ENCODE assay signal across 1 cellular context in the genomic region with DNA sequence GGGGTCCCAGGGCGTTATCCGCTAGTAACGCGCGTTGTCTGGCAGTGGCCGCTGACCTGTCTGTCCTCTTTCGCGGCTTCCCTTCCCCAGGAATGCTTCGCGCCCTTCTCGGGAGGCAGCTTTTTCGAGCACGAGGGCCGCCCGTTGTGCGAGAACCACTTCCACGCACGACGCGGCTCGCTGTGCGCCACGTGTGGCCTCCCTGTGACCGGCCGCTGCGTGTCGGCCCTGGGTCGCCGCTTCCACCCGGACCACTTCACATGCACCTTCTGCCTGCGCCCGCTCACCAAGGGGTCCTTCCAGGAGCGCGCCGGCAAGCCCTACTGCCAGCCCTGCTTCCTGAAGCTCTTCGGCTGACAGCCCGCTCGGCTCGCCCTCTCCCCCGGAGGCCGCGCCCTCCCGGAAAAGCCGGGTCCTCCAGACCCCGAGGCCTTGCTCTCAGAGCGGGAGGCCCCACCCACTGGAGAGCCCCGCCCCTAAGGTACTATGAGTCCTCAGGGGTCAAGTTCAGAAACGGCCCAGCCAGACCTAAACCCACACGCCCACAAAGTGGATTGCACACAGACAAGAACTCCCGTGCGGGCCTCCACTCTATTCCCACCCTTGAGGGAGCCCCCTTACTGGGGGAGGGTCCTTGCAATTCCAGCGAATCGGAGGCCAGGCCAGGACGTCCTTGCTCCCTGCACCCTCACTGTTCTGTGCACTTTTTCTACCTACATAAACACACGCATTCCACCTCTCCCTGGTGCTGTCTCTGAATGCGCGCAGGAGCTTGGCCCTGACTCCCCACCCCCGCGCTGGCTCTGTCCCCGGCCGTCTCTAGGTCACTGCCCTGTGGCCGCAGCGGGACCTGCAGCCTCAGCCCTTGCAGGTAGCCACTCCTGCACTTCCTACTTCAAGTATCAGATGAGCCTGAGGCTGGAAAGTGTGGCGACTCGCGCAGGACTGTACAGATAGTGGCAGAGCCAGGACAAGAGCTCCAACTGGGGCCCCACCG.
TF ChIP-seq lines count a peak whose summit lies in the region.

No MANE protein-coding gene starts in this region.

TF ChIP-seq in HepG2, 621 proteins besides CTCF, POLR2A, EP300 and RAD21 (continued from another document and continues in another):
- TF ChIP-seq, protein P1, sequence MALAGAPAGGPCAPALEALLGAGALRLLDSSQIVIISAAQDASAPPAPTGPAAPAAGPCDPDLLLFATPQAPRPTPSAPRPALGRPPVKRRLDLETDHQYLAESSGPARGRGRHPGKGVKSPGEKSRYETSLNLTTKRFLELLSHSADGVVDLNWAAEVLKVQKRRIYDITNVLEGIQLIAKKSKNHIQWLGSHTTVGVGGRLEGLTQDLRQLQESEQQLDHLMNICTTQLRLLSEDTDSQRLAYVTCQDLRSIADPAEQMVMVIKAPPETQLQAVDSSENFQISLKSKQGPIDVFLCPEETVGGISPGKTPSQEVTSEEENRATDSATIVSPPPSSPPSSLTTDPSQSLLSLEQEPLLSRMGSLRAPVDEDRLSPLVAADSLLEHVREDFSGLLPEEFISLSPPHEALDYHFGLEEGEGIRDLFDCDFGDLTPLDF (CRISPR knock-in tag; IDR thresholded peaks at IDR 0.05): peak; percentile 49; the same call in 1 of the 2 replicates
- TF ChIP-seq MAF1 (CRISPR knock-in tag; IDR thresholded peaks at IDR 0.05; ENCODE audit: borderline replicate concordance): no peak
- TF ChIP-seq MIXL1 (CRISPR knock-in tag; IDR thresholded peaks at IDR 0.05): no peak
- TF ChIP-seq HDAC6 (IDR thresholded peaks at IDR 0.05; ENCODE audit: low read depth, low read length): no peak
- TF ChIP-seq ZFP37 (CRISPR knock-in tag; IDR thresholded peaks at IDR 0.05; ENCODE audit: borderline replicate concordance): no peak
- TF ChIP-seq, protein P2, sequence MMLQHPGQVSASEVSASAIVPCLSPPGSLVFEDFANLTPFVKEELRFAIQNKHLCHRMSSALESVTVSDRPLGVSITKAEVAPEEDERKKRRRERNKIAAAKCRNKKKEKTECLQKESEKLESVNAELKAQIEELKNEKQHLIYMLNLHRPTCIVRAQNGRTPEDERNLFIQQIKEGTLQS (CRISPR knock-in tag; IDR thresholded peaks at IDR 0.05): 0 out of 2 replicates have a peak, but pooled peaks have one; percentile 64
- no peak for TF ChIP-seq SRF (IDR thresholded peaks at IDR 0.05; ENCODE audit: low read depth, low read length)
- no peak for TF ChIP-seq MED13 (CRISPR knock-in tag; IDR thresholded peaks at IDR 0.05)
- TF ChIP-seq KDM3A (CRISPR knock-in tag; IDR thresholded peaks at IDR 0.05; ENCODE audit: low read depth): peak; percentile 7; the same call in 1 of the 2 replicates
- TF ChIP-seq, protein P3, sequence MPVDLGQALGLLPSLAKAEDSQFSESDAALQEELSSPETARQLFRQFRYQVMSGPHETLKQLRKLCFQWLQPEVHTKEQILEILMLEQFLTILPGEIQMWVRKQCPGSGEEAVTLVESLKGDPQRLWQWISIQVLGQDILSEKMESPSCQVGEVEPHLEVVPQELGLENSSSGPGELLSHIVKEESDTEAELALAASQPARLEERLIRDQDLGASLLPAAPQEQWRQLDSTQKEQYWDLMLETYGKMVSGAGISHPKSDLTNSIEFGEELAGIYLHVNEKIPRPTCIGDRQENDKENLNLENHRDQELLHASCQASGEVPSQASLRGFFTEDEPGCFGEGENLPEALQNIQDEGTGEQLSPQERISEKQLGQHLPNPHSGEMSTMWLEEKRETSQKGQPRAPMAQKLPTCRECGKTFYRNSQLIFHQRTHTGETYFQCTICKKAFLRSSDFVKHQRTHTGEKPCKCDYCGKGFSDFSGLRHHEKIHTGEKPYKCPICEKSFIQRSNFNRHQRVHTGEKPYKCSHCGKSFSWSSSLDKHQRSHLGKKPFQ (CRISPR knock-in tag; IDR thresholded peaks at IDR 0.05; ENCODE audit: insufficient replicate concordance): peak; percentile 29
- TF ChIP-seq MAZ (IDR thresholded peaks at IDR 0.05; ENCODE audit: borderline replicate concordance, low read depth, low read length): 0 out of 2 replicates have a peak, but pooled peaks have one; percentile 71
- no peak; the same call in 1 of the 2 replicates for TF ChIP-seq MAZ (CRISPR knock-in tag; IDR thresholded peaks at IDR 0.05; ENCODE audit: low read depth)
- TF ChIP-seq ZNF451 (CRISPR knock-in tag; IDR thresholded peaks at IDR 0.05): peak; percentile 69; the same call in 1 of the 2 replicates
- TF ChIP-seq PCBP1 (IDR thresholded peaks at IDR 0.05; ENCODE audit: borderline replicate concordance, low read depth, low read length): no peak
- TF ChIP-seq, protein P4, sequence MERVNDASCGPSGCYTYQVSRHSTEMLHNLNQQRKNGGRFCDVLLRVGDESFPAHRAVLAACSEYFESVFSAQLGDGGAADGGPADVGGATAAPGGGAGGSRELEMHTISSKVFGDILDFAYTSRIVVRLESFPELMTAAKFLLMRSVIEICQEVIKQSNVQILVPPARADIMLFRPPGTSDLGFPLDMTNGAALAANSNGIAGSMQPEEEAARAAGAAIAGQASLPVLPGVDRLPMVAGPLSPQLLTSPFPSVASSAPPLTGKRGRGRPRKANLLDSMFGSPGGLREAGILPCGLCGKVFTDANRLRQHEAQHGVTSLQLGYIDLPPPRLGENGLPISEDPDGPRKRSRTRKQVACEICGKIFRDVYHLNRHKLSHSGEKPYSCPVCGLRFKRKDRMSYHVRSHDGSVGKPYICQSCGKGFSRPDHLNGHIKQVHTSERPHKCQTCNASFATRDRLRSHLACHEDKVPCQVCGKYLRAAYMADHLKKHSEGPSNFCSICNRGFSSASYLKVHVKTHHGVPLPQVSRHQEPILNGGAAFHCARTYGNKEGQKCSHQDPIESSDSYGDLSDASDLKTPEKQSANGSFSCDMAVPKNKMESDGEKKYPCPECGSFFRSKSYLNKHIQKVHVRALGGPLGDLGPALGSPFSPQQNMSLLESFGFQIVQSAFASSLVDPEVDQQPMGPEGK (CRISPR knock-in tag; IDR thresholded peaks at IDR 0.05): peak; percentile 89
- TF ChIP-seq PITX1 (CRISPR knock-in tag; IDR thresholded peaks at IDR 0.05): peak; percentile 62
- TF ChIP-seq, protein P5, sequence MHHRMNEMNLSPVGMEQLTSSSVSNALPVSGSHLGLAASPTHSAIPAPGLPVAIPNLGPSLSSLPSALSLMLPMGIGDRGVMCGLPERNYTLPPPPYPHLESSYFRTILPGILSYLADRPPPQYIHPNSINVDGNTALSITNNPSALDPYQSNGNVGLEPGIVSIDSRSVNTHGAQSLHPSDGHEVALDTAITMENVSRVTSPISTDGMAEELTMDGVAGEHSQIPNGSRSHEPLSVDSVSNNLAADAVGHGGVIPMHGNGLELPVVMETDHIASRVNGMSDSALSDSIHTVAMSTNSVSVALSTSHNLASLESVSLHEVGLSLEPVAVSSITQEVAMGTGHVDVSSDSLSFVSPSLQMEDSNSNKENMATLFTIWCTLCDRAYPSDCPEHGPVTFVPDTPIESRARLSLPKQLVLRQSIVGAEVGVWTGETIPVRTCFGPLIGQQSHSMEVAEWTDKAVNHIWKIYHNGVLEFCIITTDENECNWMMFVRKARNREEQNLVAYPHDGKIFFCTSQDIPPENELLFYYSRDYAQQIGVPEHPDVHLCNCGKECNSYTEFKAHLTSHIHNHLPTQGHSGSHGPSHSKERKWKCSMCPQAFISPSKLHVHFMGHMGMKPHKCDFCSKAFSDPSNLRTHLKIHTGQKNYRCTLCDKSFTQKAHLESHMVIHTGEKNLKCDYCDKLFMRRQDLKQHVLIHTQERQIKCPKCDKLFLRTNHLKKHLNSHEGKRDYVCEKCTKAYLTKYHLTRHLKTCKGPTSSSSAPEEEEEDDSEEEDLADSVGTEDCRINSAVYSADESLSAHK (CRISPR knock-in tag; IDR thresholded peaks at IDR 0.05; ENCODE audit: borderline replicate concordance): 0 out of 2 replicates have a peak, but pooled peaks have one; percentile 67
- 0 out of 2 replicates have a peak, but pooled peaks have one; percentile 76 for TF ChIP-seq ZNF558 (CRISPR knock-in tag; IDR thresholded peaks at IDR 0.05; ENCODE audit: borderline replicate concordance)
- TF ChIP-seq PTBP1 (IDR thresholded peaks at IDR 0.05; ENCODE audit: low read depth, low read length, poor library complexity, severe bottlenecking): no peak
- TF ChIP-seq REXO4 (CRISPR knock-in tag; IDR thresholded peaks at IDR 0.05; ENCODE audit: borderline replicate concordance): no peak
- TF ChIP-seq, protein P6, sequence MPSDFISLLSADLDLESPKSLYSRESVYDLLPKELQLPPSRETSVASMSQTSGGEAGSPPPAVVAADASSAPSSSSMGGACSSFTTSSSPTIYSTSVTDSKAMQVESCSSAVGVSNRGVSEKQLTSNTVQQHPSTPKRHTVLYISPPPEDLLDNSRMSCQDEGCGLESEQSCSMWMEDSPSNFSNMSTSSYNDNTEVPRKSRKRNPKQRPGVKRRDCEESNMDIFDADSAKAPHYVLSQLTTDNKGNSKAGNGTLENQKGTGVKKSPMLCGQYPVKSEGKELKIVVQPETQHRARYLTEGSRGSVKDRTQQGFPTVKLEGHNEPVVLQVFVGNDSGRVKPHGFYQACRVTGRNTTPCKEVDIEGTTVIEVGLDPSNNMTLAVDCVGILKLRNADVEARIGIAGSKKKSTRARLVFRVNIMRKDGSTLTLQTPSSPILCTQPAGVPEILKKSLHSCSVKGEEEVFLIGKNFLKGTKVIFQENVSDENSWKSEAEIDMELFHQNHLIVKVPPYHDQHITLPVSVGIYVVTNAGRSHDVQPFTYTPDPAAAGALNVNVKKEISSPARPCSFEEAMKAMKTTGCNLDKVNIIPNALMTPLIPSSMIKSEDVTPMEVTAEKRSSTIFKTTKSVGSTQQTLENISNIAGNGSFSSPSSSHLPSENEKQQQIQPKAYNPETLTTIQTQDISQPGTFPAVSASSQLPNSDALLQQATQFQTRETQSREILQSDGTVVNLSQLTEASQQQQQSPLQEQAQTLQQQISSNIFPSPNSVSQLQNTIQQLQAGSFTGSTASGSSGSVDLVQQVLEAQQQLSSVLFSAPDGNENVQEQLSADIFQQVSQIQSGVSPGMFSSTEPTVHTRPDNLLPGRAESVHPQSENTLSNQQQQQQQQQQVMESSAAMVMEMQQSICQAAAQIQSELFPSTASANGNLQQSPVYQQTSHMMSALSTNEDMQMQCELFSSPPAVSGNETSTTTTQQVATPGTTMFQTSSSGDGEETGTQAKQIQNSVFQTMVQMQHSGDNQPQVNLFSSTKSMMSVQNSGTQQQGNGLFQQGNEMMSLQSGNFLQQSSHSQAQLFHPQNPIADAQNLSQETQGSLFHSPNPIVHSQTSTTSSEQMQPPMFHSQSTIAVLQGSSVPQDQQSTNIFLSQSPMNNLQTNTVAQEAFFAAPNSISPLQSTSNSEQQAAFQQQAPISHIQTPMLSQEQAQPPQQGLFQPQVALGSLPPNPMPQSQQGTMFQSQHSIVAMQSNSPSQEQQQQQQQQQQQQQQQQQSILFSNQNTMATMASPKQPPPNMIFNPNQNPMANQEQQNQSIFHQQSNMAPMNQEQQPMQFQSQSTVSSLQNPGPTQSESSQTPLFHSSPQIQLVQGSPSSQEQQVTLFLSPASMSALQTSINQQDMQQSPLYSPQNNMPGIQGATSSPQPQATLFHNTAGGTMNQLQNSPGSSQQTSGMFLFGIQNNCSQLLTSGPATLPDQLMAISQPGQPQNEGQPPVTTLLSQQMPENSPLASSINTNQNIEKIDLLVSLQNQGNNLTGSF (CRISPR knock-in tag; IDR thresholded peaks at IDR 0.05): no peak
- TF ChIP-seq TEAD2 (CRISPR knock-in tag; IDR thresholded peaks at IDR 0.05): 0 out of 2 replicates have a peak, but pooled peaks have one; percentile 29
- peak; percentile 53 for TF ChIP-seq THAP11 (CRISPR knock-in tag; IDR thresholded peaks at IDR 0.05)
- TF ChIP-seq, protein P7, sequence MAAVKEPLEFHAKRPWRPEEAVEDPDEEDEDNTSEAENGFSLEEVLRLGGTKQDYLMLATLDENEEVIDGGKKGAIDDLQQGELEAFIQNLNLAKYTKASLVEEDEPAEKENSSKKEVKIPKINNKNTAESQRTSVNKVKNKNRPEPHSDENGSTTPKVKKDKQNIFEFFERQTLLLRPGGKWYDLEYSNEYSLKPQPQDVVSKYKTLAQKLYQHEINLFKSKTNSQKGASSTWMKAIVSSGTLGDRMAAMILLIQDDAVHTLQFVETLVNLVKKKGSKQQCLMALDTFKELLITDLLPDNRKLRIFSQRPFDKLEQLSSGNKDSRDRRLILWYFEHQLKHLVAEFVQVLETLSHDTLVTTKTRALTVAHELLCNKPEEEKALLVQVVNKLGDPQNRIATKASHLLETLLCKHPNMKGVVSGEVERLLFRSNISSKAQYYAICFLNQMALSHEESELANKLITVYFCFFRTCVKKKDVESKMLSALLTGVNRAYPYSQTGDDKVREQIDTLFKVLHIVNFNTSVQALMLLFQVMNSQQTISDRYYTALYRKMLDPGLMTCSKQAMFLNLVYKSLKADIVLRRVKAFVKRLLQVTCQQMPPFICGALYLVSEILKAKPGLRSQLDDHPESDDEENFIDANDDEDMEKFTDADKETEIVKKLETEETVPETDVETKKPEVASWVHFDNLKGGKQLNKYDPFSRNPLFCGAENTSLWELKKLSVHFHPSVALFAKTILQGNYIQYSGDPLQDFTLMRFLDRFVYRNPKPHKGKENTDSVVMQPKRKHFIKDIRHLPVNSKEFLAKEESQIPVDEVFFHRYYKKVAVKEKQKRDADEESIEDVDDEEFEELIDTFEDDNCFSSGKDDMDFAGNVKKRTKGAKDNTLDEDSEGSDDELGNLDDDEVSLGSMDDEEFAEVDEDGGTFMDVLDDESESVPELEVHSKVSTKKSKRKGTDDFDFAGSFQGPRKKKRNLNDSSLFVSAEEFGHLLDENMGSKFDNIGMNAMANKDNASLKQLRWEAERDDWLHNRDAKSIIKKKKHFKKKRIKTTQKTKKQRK (IDR thresholded peaks at IDR 0.05; ENCODE audit: low read length): no peak
- TF ChIP-seq, protein P8, sequence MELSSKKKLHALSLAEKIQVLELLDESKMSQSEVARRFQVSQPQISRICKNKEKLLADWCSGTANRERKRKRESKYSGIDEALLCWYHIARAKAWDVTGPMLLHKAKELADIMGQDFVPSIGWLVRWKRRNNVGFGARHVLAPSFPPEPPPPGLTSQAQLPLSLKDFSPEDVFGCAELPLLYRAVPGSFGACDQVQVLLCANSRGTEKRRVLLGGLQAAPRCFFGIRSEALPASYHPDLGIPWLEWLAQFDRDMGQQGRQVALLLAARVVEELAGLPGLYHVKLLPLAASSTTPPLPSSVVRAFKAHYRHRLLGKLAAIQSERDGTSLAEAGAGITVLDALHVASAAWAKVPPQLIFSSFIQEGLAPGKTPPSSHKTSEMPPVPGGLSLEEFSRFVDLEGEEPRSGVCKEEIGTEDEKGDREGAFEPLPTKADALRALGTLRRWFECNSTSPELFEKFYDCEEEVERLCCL (CRISPR knock-in tag; IDR thresholded peaks at IDR 0.05; ENCODE audit: borderline replicate concordance): peak; percentile 71; the same call in 1 of the 2 replicates
- TF ChIP-seq NFATC3 (CRISPR knock-in tag; IDR thresholded peaks at IDR 0.05): peak; percentile 28; the same call in 1 of the 2 replicates
